ENCODE assay signal across 8 cellular contexts in genomic region chr7:105268056-105268455, GRCh38.
A peak's percentile ranks its signal among the peaks of the same experiment; 100 is the strongest.
DNase-seq lines count a peak whose midpoint lies in the region; ATAC-seq, FAIRE-seq and TF ChIP-seq lines count a peak whose summit lies in the region.

No MANE protein-coding gene starts in this region.

- SMC1A ChIA-PET in GM12878 (lab: Charles Lee; ENCODE audit: uncharacterized antibody, unreplicated experiment): interaction anchor here (0.8 to 3.2 kb wide), 22 partner anchors 11 to 287 kb away, joined by 3 to 20 read pairs (median 5); no protein-coding TSS in a partner anchor

- BruUV-seq in GM12878 (replicated peaks; lab: Mats Ljungman, UMichigan): no TSS peak

- CTCF ChIA-PET in GM12878 (lab: Yijun Ruan, JAX): interaction anchor here (0.9 to 2.4 kb wide), 7 partner anchors 11 to 285 kb away, joined by 3 to 10 read pairs (median 3); partner anchors contain the start of gene RINT1

- H3K36me3 ChIP-seq in GM12878 (ENCODE audit: control insufficient read depth in 2 of 2, insufficient read depth in 2 of 2, low read length in 1 of 2) (no peaks in the 10 kb centered on the region), lung (ENCODE audit: control insufficient read depth in 2 of 2, insufficient read depth in 2 of 2, low read length in 2 of 2) (no peaks in the 10 kb centered on the region), urinary bladder (ENCODE audit: insufficient read depth) (no peaks in the 10 kb centered on the region)

- H3K79me2 ChIP-seq in GM12878 (ENCODE audit: control insufficient read depth, insufficient read depth, low read length): peaks cover 35% of the 10 kb centered on the region

- peak overlapping the region in 1 of 4 donors; percentile 94 for H3K4me3 Mint-ChIP-seq in IgD-negative memory B cell

- no peaks in the 10 kb centered on the region for H3K9me3 Mint-ChIP-seq in IgD-negative memory B cell

- H3K4me1 ChIP-seq in GM12878 (ENCODE audit: control insufficient read depth, insufficient read depth, low read length) (peaks cover 6% of the 10 kb centered on the region; the same call in 1 of the 2 replicates), lung (ENCODE audit: control insufficient read depth in 2 of 2, insufficient read depth in 2 of 2, low read length in 2 of 2) (peaks cover 0 to 6% of the 10 kb centered on the region in 2 donors), urinary bladder (ENCODE audit: insufficient read depth) (no peaks in the 10 kb centered on the region)

- no peak for TF ChIP-seq CTCF in GM12878 (IDR thresholded peaks at IDR 0.05 in 2 of 3, conservative IDR thresholded peaks at IDR 0.05 in 1 of 3; ENCODE audit: control insufficient read depth in 2 of 3, extremely low read depth in 1 of 3, insufficient read depth in 1 of 3, low read depth in 3 of 3, low read length in 3 of 3)
- no peak for TF ChIP-seq CTCF in lung (IDR thresholded peaks at IDR 0.05; ENCODE audit: control extremely low read depth, extremely low read depth)

- WGBS in GM12878 (ENCODE audit: insufficient coverage, insufficient replicate concordance, low lambda C conversion rate, missing lambda C conversion rate): 100% methylated on average over 1 of the region's 1 CpG
- 16 to 24% methylated on average over 1 of the region's 1 CpG for WGBS in lung, 2 donors
- 20% methylated on average over 1 of the region's 1 CpG for WGBS in urinary bladder

- no peak for TF ChIP-seq POLR2A in GM12878 (IDR thresholded peaks at IDR 0.05; ENCODE audit: low read depth, low read length)

- in situ Hi-C loops in GM12878 (cut with MboI): no loop called here

- DNase-seq in GM12878 (ENCODE audit: low read depth, low spot score) (no peak), lung (ENCODE audit: low spot score) (no peak), 8988T (no peak), SW 1271 (lab: John Stamatoyannopoulos, UW) (no peak)

- H3K36me3 Mint-ChIP-seq in IgD-negative memory B cell: peaks cover 4% of the 10 kb centered on the region

- H3K4me3 ChIP-seq in GM12878: peak overlapping the region; percentile 66
- no peak overlapping the region for H3K4me3 ChIP-seq in lung
- H3K4me3 ChIP-seq in urinary bladder (ENCODE audit: low read depth, low read length): peak overlapping the region; percentile 50

- H3K9me3 ChIP-seq in GM12878 (replicated peaks; ENCODE audit: control insufficient read depth, insufficient read depth, low read length) (no peaks in the 10 kb centered on the region), lung (ENCODE audit: control insufficient read depth in 2 of 2, insufficient read depth in 1 of 2, low read length in 1 of 2) (no peaks in the 10 kb centered on the region)

- H3K9ac ChIP-seq in GM12878 (ENCODE audit: control insufficient read depth, insufficient read depth, low read length): peak overlapping the region; percentile 68; the same call in 1 of the 2 replicates

- no peak for FAIRE-seq in GM12878 (lab: Jason Lieb, UNC)

- peak overlapping the region; percentile 95 for H3K4me2 ChIP-seq in GM12878 (ENCODE audit: control insufficient read depth, insufficient read depth)

- no peaks in the 10 kb centered on the region for H3K27me3 Mint-ChIP-seq in IgD-negative memory B cell

- H3K27me3 ChIP-seq in GM12878 (replicated peaks in 1 of 2; ENCODE audit: control insufficient read depth in 2 of 2, insufficient read depth in 2 of 2, low read length in 1 of 2): no peaks in the 10 kb centered on the region
- H3K27me3 ChIP-seq in lung (ENCODE audit: control insufficient read depth, insufficient read depth): no peaks in the 10 kb centered on the region

- no peaks in the 10 kb centered on the region for H4K20me1 ChIP-seq in GM12878 (ENCODE audit: control insufficient read depth, insufficient read depth)

- RAD21 ChIA-PET in GM12878 (lab: Charles Lee; ENCODE audit: unreplicated experiment): interaction anchor here (0.6 to 3.3 kb wide), 14 partner anchors 12 to 844 kb away, joined by 3 to 16 read pairs (median 5); partner anchors contain the start of gene SYPL1

- intact Hi-C loops in GM12878 (cut with micrococcal nuclease; ENCODE audit: unreplicated experiment): loop anchor here (5.0 kb wide), 1 partner anchor 34 kb away; no protein-coding TSS in a partner anchor

- peak; percentile 55 for ATAC-seq in GM18907 (IDR thresholded peaks at IDR 0.05; ENCODE audit: unreplicated experiment)
- peak; percentile 79 for ATAC-seq in GM12878
- peak; percentile 75 for ATAC-seq in lung (ENCODE audit: insufficient read depth, low FRiP score)
- ATAC-seq in GM21576 (IDR thresholded peaks at IDR 0.05; ENCODE audit: unreplicated experiment): no peak

- no peak for TF ChIP-seq RAD21 in GM12878 (IDR thresholded peaks at IDR 0.05; ENCODE audit: insufficient read depth, low read depth, low read length)

- H2AFZ ChIP-seq in GM12878 (ENCODE audit: control insufficient read depth, low read depth, low read length): no peak overlapping the region

- peaks cover 27 to 72% (median 59%) of the 10 kb centered on the region in 3 donors for H3K4me1 Mint-ChIP-seq in IgD-negative memory B cell

- no peak for TF ChIP-seq EP300 in GM12878 (IDR thresholded peaks at IDR 0.05; ENCODE audit: borderline replicate concordance in 1 of 2, control insufficient read depth in 1 of 2, low read depth in 2 of 2, low read length in 2 of 2)

- POLR2A ChIA-PET in GM12878 (lab: Charles Lee): interaction anchor here (0.9 to 1.5 kb wide), 5 partner anchors 11 to 77 kb away, joined by 3 to 8 read pairs (median 4); no protein-coding TSS in a partner anchor

- H3K27ac ChIP-seq in GM12878 (ENCODE audit: control insufficient read depth, insufficient read depth) (peak overlapping the region; percentile 79; the same call in 1 of the 2 replicates), lung (ENCODE audit: low read depth in 1 of 2, low read length in 1 of 2) (peak overlapping the region in 1 of 2 donors; percentile 92), urinary bladder (ENCODE audit: low read depth) (peak overlapping the region; percentile 64)

- H3K27ac Mint-ChIP-seq in IgD-negative memory B cell: peak overlapping the region in 2 of 3 donors; percentile 44 to 69

TF ChIP-seq in GM12878, 131 proteins besides CTCF, POLR2A, EP300 and RAD21:
- TF ChIP-seq, protein P1, sequence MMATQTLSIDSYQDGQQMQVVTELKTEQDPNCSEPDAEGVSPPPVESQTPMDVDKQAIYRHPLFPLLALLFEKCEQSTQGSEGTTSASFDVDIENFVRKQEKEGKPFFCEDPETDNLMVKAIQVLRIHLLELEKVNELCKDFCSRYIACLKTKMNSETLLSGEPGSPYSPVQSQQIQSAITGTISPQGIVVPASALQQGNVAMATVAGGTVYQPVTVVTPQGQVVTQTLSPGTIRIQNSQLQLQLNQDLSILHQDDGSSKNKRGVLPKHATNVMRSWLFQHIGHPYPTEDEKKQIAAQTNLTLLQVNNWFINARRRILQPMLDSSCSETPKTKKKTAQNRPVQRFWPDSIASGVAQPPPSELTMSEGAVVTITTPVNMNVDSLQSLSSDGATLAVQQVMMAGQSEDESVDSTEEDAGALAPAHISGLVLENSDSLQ (IDR thresholded peaks at IDR 0.05): peak; percentile 69
- TF ChIP-seq, protein P2, sequence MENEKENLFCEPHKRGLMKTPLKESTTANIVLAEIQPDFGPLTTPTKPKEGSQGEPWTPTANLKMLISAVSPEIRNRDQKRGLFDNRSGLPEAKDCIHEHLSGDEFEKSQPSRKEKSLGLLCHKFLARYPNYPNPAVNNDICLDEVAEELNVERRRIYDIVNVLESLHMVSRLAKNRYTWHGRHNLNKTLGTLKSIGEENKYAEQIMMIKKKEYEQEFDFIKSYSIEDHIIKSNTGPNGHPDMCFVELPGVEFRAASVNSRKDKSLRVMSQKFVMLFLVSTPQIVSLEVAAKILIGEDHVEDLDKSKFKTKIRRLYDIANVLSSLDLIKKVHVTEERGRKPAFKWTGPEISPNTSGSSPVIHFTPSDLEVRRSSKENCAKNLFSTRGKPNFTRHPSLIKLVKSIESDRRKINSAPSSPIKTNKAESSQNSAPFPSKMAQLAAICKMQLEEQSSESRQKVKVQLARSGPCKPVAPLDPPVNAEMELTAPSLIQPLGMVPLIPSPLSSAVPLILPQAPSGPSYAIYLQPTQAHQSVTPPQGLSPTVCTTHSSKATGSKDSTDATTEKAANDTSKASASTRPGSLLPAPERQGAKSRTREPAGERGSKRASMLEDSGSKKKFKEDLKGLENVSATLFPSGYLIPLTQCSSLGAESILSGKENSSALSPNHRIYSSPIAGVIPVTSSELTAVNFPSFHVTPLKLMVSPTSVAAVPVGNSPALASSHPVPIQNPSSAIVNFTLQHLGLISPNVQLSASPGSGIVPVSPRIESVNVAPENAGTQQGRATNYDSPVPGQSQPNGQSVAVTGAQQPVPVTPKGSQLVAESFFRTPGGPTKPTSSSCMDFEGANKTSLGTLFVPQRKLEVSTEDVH (IDR thresholded peaks at IDR 0.05; ENCODE audit: low read depth, partially characterized antibody): no peak
- TF ChIP-seq JUNB (IDR thresholded peaks at IDR 0.05) (peak; percentile 42), NFIC (IDR thresholded peaks at IDR 0.05; ENCODE audit: low read depth, low read length) (no peak)
TF ChIP-seq in GM12878: peak in this region for 2.
